ENCODE assay signal across 1 cellular context in the genomic region with DNA sequence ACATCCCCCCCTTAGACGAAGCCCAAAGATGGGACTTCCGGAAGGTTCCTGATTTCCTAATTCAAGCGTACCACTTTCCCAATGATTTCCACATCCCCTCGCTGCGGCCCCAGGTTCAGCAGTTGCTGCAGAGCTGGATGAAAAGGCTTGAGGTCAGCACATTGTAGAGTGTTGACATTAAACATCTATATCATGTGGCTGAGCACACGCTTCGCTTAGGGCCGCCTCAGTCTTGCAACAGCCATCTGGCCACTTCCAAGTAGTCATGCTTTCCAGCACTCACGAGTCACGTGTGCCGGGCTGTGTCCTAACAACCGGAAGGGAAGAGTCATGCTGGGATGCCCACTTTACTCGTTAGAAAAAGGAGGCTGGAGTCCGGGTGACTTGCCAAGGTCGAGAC.
A peak's percentile ranks its signal among the peaks of the same experiment; 100 is the strongest.
TF ChIP-seq lines count a peak whose summit lies in the region.

No MANE protein-coding gene starts in this region.

TF ChIP-seq in K562, 482 proteins besides CTCF, POLR2A, EP300 and RAD21 (continued from another document):
- TF ChIP-seq MGA (IDR thresholded peaks at IDR 0.05) (0 out of 2 replicates have a peak, but pooled peaks have one; percentile 20), GABPA (tag; conservative IDR thresholded peaks at IDR 0.05; ENCODE audit: low read depth) (peak; percentile 27; the same call in 1 of the 2 replicates), USF1 (CRISPR knock-in tag; IDR thresholded peaks at IDR 0.05) (peak; percentile 30; the same call in 1 of the 2 replicates)
- TF ChIP-seq, protein P1, sequence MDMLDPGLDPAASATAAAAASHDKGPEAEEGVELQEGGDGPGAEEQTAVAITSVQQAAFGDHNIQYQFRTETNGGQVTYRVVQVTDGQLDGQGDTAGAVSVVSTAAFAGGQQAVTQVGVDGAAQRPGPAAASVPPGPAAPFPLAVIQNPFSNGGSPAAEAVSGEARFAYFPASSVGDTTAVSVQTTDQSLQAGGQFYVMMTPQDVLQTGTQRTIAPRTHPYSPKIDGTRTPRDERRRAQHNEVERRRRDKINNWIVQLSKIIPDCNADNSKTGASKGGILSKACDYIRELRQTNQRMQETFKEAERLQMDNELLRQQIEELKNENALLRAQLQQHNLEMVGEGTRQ (CRISPR knock-in tag; IDR thresholded peaks at IDR 0.05), result peak; percentile 72
